ENCODE assay signal across 8 cellular contexts in the genomic region with DNA sequence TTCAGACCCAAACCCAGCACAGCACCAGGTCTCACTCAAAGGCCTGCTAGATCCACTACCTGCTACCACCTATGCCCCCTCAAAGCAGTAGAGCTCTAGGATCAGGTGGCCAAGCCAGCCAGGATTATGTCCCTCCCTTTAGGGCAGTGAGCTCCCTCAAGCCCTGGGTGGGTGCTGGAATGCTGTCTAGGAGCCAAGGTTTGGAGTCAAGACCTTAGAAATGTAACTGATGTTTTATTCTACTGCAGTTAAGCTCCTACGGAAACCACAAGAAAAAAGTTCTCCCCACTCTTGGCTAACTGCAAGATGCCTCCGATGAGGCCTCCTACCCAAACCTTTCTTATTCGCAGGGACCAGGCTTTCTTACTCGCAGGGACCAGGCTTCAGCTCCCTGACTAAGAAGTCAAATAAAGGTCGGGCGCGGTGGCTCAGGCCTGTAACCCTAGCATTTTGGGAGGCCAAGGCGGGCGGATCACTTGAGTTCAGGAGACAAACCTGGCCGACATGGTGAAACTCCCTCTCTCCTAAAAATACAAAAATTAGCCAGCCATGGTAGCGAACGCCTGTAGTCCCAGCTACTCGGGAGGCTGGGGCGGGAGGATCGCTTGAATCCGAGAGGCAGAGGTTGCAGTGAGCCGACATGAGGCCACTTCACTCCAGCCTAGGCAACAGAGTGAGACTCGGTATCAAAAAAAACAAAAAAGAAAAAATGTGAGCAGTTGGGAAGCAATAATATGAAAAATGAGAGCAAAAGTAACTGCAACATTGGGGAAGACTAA. TPM values are rescaled to one million over a fixed set of nuclear protein-coding genes. Genes with fewer than 3 reads are reported as not detected.
DNase-seq lines count a peak whose midpoint lies in the region; ATAC-seq and TF ChIP-seq lines count a peak whose summit lies in the region.

No MANE protein-coding gene starts in this region.

- H3K36me3 Mint-ChIP-seq in activated naive CD4-positive, alpha-beta T cell treated with anti-CD3 and anti-CD28 coated beads for 36 hours (ENCODE audit: low read depth), result no peaks in the 10 kb centered on the region
- H3K36me3 Mint-ChIP-seq in type B pancreatic cell, result no peaks in the 10 kb centered on the region

- CTCF ChIA-PET in activated naive CD4-positive, alpha-beta T cell treated with anti-CD3 and anti-CD28 coated beads for 36 hours (lab: Charles Lee), result interaction anchor here (1.1 to 3.1 kb wide), 5 partner anchors 21 to 117 kb away, joined by 4 to 15 read pairs (median 6); a partner anchor contains a TSS

- H3K9me3 Mint-ChIP-seq in activated naive CD4-positive, alpha-beta T cell treated with anti-CD3 and anti-CD28 coated beads for 36 hours, result no peaks in the 10 kb centered on the region
- no peaks in the 10 kb centered on the region for H3K9me3 Mint-ChIP-seq in type B pancreatic cell

- no peaks in the 10 kb centered on the region for H3K36me3 ChIP-seq in lower lobe of right lung

- peak; percentile 24 for DNase-seq in activated naive CD4-positive, alpha-beta T cell treated with anti-CD3 and anti-CD28 coated beads for 36 hours
- DNase-seq in activated naive CD4-positive, alpha-beta T cell treated with anti-CD3 and anti-CD28 coated beads, Interleukin-2, amount 50 U/mL, for 16 hours, result no peak
- DNase-seq in amniotic epithelial cell (ENCODE audit: low read depth) (peak; percentile 78), lower lobe of right lung (no peak), type B pancreatic cell (ENCODE audit: extremely low spot score, unreplicated experiment) (no peak), glomerular visceral epithelial cell (ENCODE audit: extremely low spot score) (no peak), 8988T (no peak)

- TF ChIP-seq CTCF in lower lobe of right lung (IDR thresholded peaks at IDR 0.05) (no peak), type B pancreatic cell (conservative IDR thresholded peaks at IDR 0.05) (no peak)

- intact Hi-C loops in activated naive CD4-positive, alpha-beta T cell treated with anti-CD3 and anti-CD28 coated beads for 36 hours (cut with micrococcal nuclease), result no loop called here
- intact Hi-C loops in lower lobe of right lung (cut with DNase I), result no loop called here

- peaks cover 34% of the 10 kb centered on the region for H3K4me1 ChIP-seq in lower lobe of right lung

- ATAC-seq in lower lobe of right lung (no peak), HG02885 (IDR thresholded peaks at IDR 0.05; ENCODE audit: poor library complexity, unreplicated experiment) (no peak)

- H3K27me3 Mint-ChIP-seq in activated naive CD4-positive, alpha-beta T cell treated with anti-CD3 and anti-CD28 coated beads for 36 hours (ENCODE audit: low read depth), result no peaks in the 10 kb centered on the region
- no peaks in the 10 kb centered on the region for H3K27me3 Mint-ChIP-seq in type B pancreatic cell

- peaks cover 47% of the 10 kb centered on the region for H3K4me1 Mint-ChIP-seq in activated naive CD4-positive, alpha-beta T cell treated with anti-CD3 and anti-CD28 coated beads for 36 hours (ENCODE audit: low read depth)
- H3K4me1 Mint-ChIP-seq in type B pancreatic cell (ENCODE audit: unreplicated experiment), result peaks cover 19% of the 10 kb centered on the region

- H3K27ac Mint-ChIP-seq in activated naive CD4-positive, alpha-beta T cell treated with anti-CD3 and anti-CD28 coated beads for 36 hours, result peak overlapping the region; percentile 99
- H3K27ac Mint-ChIP-seq in type B pancreatic cell, result peak overlapping the region; percentile 100

- peak overlapping the region; percentile 57 for H3K4me3 ChIP-seq in lower lobe of right lung

- H3K9me3 ChIP-seq in lower lobe of right lung, result no peaks in the 10 kb centered on the region

- no peaks in the 10 kb centered on the region for H3K27me3 ChIP-seq in lower lobe of right lung (ENCODE audit: low read depth)

- peak overlapping the region; percentile 100 for H3K27ac ChIP-seq in lower lobe of right lung

- H3K4me3 Mint-ChIP-seq in activated naive CD4-positive, alpha-beta T cell treated with anti-CD3 and anti-CD28 coated beads for 36 hours, result peak overlapping the region; percentile 81
- H3K4me3 Mint-ChIP-seq in type B pancreatic cell, result peak overlapping the region; percentile 89

RNA-seq across cellular contexts. Expression of a gene that starts 31.8 kb away (rescaled TPM):
- total RNA-seq in activated naive CD4-positive, alpha-beta T cell treated with anti-CD3 and anti-CD28 coated beads for 36 hours, result 1 to 10 TPM; 1.7 TPM
- 12.9 TPM for total RNA-seq in lower lobe of right lung
- total RNA-seq in type B pancreatic cell (ENCODE audit: low replicate concordance), result 8.3 and 9.9 TPM in 2 replicates

Comparison
In these comparisons a context has a peak if more than half of its experiments do, and no peak if none do; other contexts are left out.
1. DNase-seq: peak in activated naive CD4-positive, alpha-beta T cell treated with anti-CD3 and anti-CD28 coated beads for 36 hours (single experiment) and amniotic epithelial cell (single experiment); none in activated naive CD4-positive, alpha-beta T cell treated with anti-CD3 and anti-CD28 coated beads, Interleukin-2, amount 50 U/mL, for 16 hours (single experiment), lower lobe of right lung (single experiment), type B pancreatic cell (single experiment), glomerular visceral epithelial cell (single experiment) and 8988T (single experiment).